Comparison of ENCODE assay signal across 12 cellular contexts in the genomic region with DNA sequence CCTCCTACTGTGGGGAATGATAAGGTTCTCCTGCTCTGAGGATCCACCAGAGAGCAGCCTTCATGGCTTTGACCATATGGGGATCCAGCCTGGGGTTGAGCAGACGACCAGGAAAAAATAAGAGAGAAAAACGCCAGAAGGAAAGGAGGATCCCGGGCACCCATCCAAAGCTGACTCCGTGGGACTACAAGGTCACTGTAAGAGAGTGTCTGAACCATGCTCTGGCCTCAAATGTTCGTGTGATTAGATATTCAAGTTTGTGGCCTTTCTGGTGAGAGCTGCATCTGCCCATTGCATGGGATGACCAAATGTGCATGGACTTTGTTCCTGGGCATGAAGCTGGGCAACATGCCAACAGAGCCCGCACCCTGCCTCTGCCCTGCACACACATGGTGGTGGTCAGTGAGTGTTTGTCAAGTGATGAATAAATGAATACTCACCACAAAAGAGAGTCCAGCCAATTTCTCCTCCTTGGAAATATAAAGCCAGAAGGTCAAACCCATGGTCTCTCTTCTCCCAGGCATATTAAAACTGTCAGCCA.
A peak's percentile ranks its signal among the peaks of the same experiment; 100 is the strongest.
DNase-seq lines count a peak whose midpoint lies in the region; ATAC-seq, FAIRE-seq and TF ChIP-seq lines count a peak whose summit lies in the region.
"Had no signal": no experiment of that assay in that cellular context is flagged by ENCODE, and none has a peak within 500 bp of the region (broad histone marks: within the 10 kb centered on the region; RNA-seq: fewer than 3 reads in every experiment).

No MANE protein-coding gene starts in this region.

- peaks cover 59% of the 10 kb centered on the region for H3K4me1 ChIP-seq in CD4-positive, CD25-positive, alpha-beta regulatory T cell (ENCODE audit: control insufficient read depth, insufficient read depth, low read length, poor library complexity, severe bottlenecking)
- H3K4me1 ChIP-seq in mucosa of rectum (ENCODE audit: control insufficient read depth in 2 of 2, insufficient read depth in 2 of 2, low read length in 2 of 2) (peaks cover 3% of the 10 kb centered on the region in 2 donors), pancreas (no peaks in the 10 kb centered on the region)

- peaks cover 20% of the 10 kb centered on the region for H3K36me3 Mint-ChIP-seq in CD4-positive, CD25-positive, alpha-beta regulatory T cell
- H3K36me3 Mint-ChIP-seq in HFFc6 (ENCODE audit: low read depth) = no peaks in the 10 kb centered on the region

- FAIRE-seq in pancreas (lab: Jason Lieb, UNC) = no peak

- no peaks in the 10 kb centered on the region for H3K27me3 Mint-ChIP-seq in CD4-positive, CD25-positive, alpha-beta regulatory T cell
- H3K27me3 Mint-ChIP-seq in HFFc6 (ENCODE audit: insufficient read depth) = no peaks in the 10 kb centered on the region; the same call in none of the 2 replicates

- DNase-seq in CD4-positive, CD25-positive, alpha-beta regulatory T cell = no peak
- DNase-seq in HFFc6 (peak; percentile 26), pancreas (no peak), NCI-H1092 (lab: John Stamatoyannopoulos, UW) (no peak), AG08395 (ENCODE audit: low spot score) (no peak)
- DNase-seq: DMS79 treated with DMSO at 0.1 percent for 48 hours, NCI-H446 treated with DMSO at 0.1 percent for 48 hours had no signal

- H3K27ac ChIP-seq in CD4-positive, CD25-positive, alpha-beta regulatory T cell (ENCODE audit: insufficient read depth, low read length, poor library complexity, severe bottlenecking) = no peak overlapping the region
- H3K27ac ChIP-seq in angular gyrus (ENCODE audit: low read depth, low read length) (peak overlapping the region; percentile 62), mucosa of rectum (ENCODE audit: low read depth in 2 of 2, low read length in 2 of 2) (peak overlapping the region; percentile 2 to 48), pancreas (no peak overlapping the region)
- H3K27ac ChIP-seq: tibial artery had no signal

- no peaks in the 10 kb centered on the region for H3K36me3 ChIP-seq in CD4-positive, CD25-positive, alpha-beta regulatory T cell (ENCODE audit: control insufficient read depth, insufficient read depth, low read length)
- H3K36me3 ChIP-seq in mucosa of rectum (ENCODE audit: control insufficient read depth in 2 of 2, insufficient read depth in 2 of 2, low read length in 2 of 2) = no peaks in the 10 kb centered on the region
- H3K36me3 ChIP-seq in pancreas = no peaks in the 10 kb centered on the region
- H3K36me3 ChIP-seq: tibial artery had no signal

- H3K27me3 ChIP-seq in CD4-positive, CD25-positive, alpha-beta regulatory T cell (ENCODE audit: control insufficient read depth, insufficient read depth, low read length) = no peaks in the 10 kb centered on the region
- no peaks in the 10 kb centered on the region for H3K27me3 ChIP-seq in mucosa of rectum (ENCODE audit: control insufficient read depth in 2 of 2, insufficient read depth in 2 of 2, low read length in 2 of 2)
- H3K27me3 ChIP-seq in pancreas = no peaks in the 10 kb centered on the region
- H3K27me3 ChIP-seq: tibial artery had no signal

- H3K4me3 ChIP-seq in CD4-positive, CD25-positive, alpha-beta regulatory T cell (ENCODE audit: low read depth, low read length) = no peak overlapping the region
- H3K4me3 ChIP-seq in mucosa of rectum (ENCODE audit: low read length in 2 of 2) (no peak overlapping the region), pancreas (no peak overlapping the region)
- H3K4me3 ChIP-seq: tibial artery had no signal

- H3K9me3 ChIP-seq in CD4-positive, CD25-positive, alpha-beta regulatory T cell (ENCODE audit: control insufficient read depth in 2 of 2, low read length in 2 of 2) = no peaks in the 10 kb centered on the region
- no peaks in the 10 kb centered on the region for H3K9me3 ChIP-seq in mucosa of rectum (ENCODE audit: control insufficient read depth in 2 of 2, low read length in 2 of 2)
- no peaks in the 10 kb centered on the region for H3K9me3 ChIP-seq in pancreas
- H3K9me3 ChIP-seq: tibial artery had no signal

- peak overlapping the region in 2 of 4 donors; percentile 33 to 68 for H3K4me3 Mint-ChIP-seq in CD4-positive, CD25-positive, alpha-beta regulatory T cell
- peak overlapping the region; percentile 59 for H3K4me3 Mint-ChIP-seq in HFFc6

- H3K9ac ChIP-seq in mucosa of rectum (ENCODE audit: low read depth in 1 of 2, low read length in 2 of 2) = no peak overlapping the region

- peaks cover 22 to 91% (median 49%) of the 10 kb centered on the region in 4 donors for H3K4me1 Mint-ChIP-seq in CD4-positive, CD25-positive, alpha-beta regulatory T cell
- peaks cover 67% of the 10 kb centered on the region for H3K4me1 Mint-ChIP-seq in HFFc6 (ENCODE audit: low read depth)

- WGBS in pancreas, 2 donors = 46 to 54% methylated on average over 6 of the region's 6 CpGs

- H3K9me3 Mint-ChIP-seq in CD4-positive, CD25-positive, alpha-beta regulatory T cell = no peaks in the 10 kb centered on the region
- H3K9me3 Mint-ChIP-seq in HFFc6 = no peaks in the 10 kb centered on the region
- H3K9me3 Mint-ChIP-seq: IgD-negative memory B cell had no signal

- ATAC-seq in CD4-positive, CD25-positive, alpha-beta regulatory T cell (ENCODE audit: low read depth in 2 of 2) = no peak
- no peak for ATAC-seq in GM18517 (IDR thresholded peaks at IDR 0.05; ENCODE audit: unreplicated experiment)
- ATAC-seq in pancreas = no peak

- intact Hi-C loops in pancreas (cut with DNase I) = no loop called here

- TF ChIP-seq CTCF in HFFc6 (IDR thresholded peaks at IDR 0.05) = peak; percentile 28; the same call in 1 of the 2 replicates
- no peak for TF ChIP-seq CTCF in pancreas (IDR thresholded peaks at IDR 0.05)

- H3K27ac Mint-ChIP-seq in CD4-positive, CD25-positive, alpha-beta regulatory T cell = peak overlapping the region; percentile 80 to 93 (median 82)
- H3K27ac Mint-ChIP-seq in HFFc6 = peak overlapping the region; percentile 93

Comparison
In these comparisons a context has a peak if more than half of its experiments do, and no peak if none do; other contexts are left out.
1. H3K27ac ChIP-seq: peak in angular gyrus (single experiment) and mucosa of rectum (2 of 2); none in CD4-positive, CD25-positive, alpha-beta regulatory T cell (single experiment) and pancreas (0 of 4).